ENCODE assay signal across 9 cellular contexts in the genomic region with DNA sequence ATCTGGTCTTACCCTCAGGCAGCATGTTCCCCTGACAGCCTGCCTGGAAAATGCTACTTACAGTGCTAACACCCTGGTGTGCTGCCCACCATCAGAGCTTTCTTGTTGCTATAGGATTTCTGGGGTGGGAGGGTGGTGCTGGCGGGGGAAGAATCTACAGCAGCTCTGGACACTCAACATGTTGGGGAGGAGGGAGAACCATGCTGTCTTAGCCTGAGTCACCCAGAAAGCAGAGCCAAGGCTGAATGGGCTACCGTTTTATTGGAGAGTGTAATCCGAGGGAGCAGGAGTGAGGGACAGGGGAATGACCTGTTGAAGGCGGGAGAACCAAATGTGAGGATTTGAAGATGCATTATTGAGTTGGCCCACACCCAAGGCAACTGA. TPM values are rescaled to one million over a fixed set of nuclear protein-coding genes. Genes with fewer than 3 reads are reported as not detected.
DNase-seq lines count a peak whose midpoint lies in the region; ATAC-seq and TF ChIP-seq lines count a peak whose summit lies in the region.
"Had no signal": no experiment of that assay in that cellular context is flagged by ENCODE, and none has a peak within 500 bp of the region (broad histone marks: within the 10 kb centered on the region; RNA-seq: fewer than 3 reads in every experiment).

No MANE protein-coding gene starts in this region.

- CTCF ChIA-PET in naive thymus-derived CD4-positive, alpha-beta T cell (lab: Charles Lee), result interaction anchor here (0.7 kb wide), 1 partner anchor 8 kb away, joined by 3 read pairs; no protein-coding TSS in a partner anchor

- H3K27ac ChIP-seq in neuronal stem cell (replicated peaks; ENCODE audit: low read length), result no peak overlapping the region
- no peak overlapping the region for H3K27ac ChIP-seq in naive thymus-derived CD4-positive, alpha-beta T cell (ENCODE audit: low read depth, low read length)

- H3K9me3 Mint-ChIP-seq in naive thymus-derived CD4-positive, alpha-beta T cell, result peaks cover 0 to 1% (median 0%) of the 10 kb centered on the region in 11 donors
- H3K9me3 Mint-ChIP-seq in glutamatergic neuron (ENCODE audit: unreplicated experiment), result no peaks in the 10 kb centered on the region

- no CpG with 5 or more reads among the region's 4 CpGs for WGBS in neuronal stem cell (ENCODE audit: extremely low coverage in 2 of 2, insufficient read length in 2 of 2, insufficient replicate concordance in 1 of 2), 2 donors

- no peaks in the 10 kb centered on the region for H3K4me1 ChIP-seq in neuronal stem cell (ENCODE audit: control insufficient read depth in 2 of 2, insufficient read depth in 1 of 2, low read depth in 1 of 2, low read length in 2 of 2)
- no peaks in the 10 kb centered on the region for H3K4me1 ChIP-seq in naive thymus-derived CD4-positive, alpha-beta T cell (ENCODE audit: control insufficient read depth in 2 of 2, insufficient read depth in 2 of 2, low read length in 2 of 2)

- peak overlapping the region in 3 of 9 donors; percentile 28 to 64 (median 48) for H3K27ac Mint-ChIP-seq in naive thymus-derived CD4-positive, alpha-beta T cell
- no peak overlapping the region for H3K27ac Mint-ChIP-seq in glutamatergic neuron (ENCODE audit: unreplicated experiment)

- no peak overlapping the region for H2BK5ac ChIP-seq in neuronal stem cell (ENCODE audit: low read length)

- POLR2A ChIA-PET in naive thymus-derived CD4-positive, alpha-beta T cell (lab: Charles Lee), result no interaction called here

- no peak overlapping the region for H3K4ac ChIP-seq in neuronal stem cell (ENCODE audit: low read length)

- peaks cover 0 to 7% (median 0%) of the 10 kb centered on the region in 3 experiments for H3K27me3 ChIP-seq in neuronal stem cell (ENCODE audit: control insufficient read depth in 3 of 3, insufficient read depth in 3 of 3, low read depth in 1 of 3, low read length in 3 of 3)
- no peaks in the 10 kb centered on the region for H3K27me3 ChIP-seq in naive thymus-derived CD4-positive, alpha-beta T cell (ENCODE audit: control insufficient read depth in 2 of 2, insufficient read depth in 2 of 2, low read length in 2 of 2)

- no peaks in the 10 kb centered on the region for H3K9me3 ChIP-seq in neuronal stem cell (replicated peaks in 1 of 2; ENCODE audit: control insufficient read depth in 2 of 2, insufficient read depth in 1 of 2, low read depth in 1 of 2, low read length in 2 of 2)
- H3K9me3 ChIP-seq in naive thymus-derived CD4-positive, alpha-beta T cell (ENCODE audit: control insufficient read depth in 2 of 3, low read length in 3 of 3), result no peaks in the 10 kb centered on the region

- H3K27me3 Mint-ChIP-seq in naive thymus-derived CD4-positive, alpha-beta T cell, result no peaks in the 10 kb centered on the region
- peaks cover 5% of the 10 kb centered on the region for H3K27me3 Mint-ChIP-seq in glutamatergic neuron (ENCODE audit: unreplicated experiment)

- no peak overlapping the region for H3K9ac ChIP-seq in neuronal stem cell (ENCODE audit: low read depth, low read length, poor library complexity)

- no peak overlapping the region for H3K4me2 ChIP-seq in neuronal stem cell (ENCODE audit: insufficient read depth, low read length, poor library complexity, severe bottlenecking)

- no peaks in the 10 kb centered on the region for H3K79me1 ChIP-seq in neuronal stem cell (ENCODE audit: low read depth, low read length)

- no peak for TF ChIP-seq CTCF in glutamatergic neuron (IDR thresholded peaks at IDR 0.05; ENCODE audit: partially characterized antibody, unreplicated experiment)

- peak overlapping the region; percentile 8 for H2AFZ ChIP-seq in neuronal stem cell (ENCODE audit: low read length)

- no peak overlapping the region for H3K4me3 ChIP-seq in neuronal stem cell (ENCODE audit: low read length in 2 of 2)
- no peak overlapping the region for H3K4me3 ChIP-seq in naive thymus-derived CD4-positive, alpha-beta T cell (ENCODE audit: low read length)

- no peak overlapping the region for H3K14ac ChIP-seq in neuronal stem cell (ENCODE audit: low read length)

- H3K18ac ChIP-seq in neuronal stem cell (ENCODE audit: low read length), result no peak overlapping the region

- H2BK12ac ChIP-seq in neuronal stem cell (ENCODE audit: low read length), result no peak overlapping the region

- no peak overlapping the region for H4K91ac ChIP-seq in neuronal stem cell (ENCODE audit: low read depth, low read length, poor library complexity)

- H3K23ac ChIP-seq in neuronal stem cell (ENCODE audit: low read depth, low read length, poor library complexity), result no peak overlapping the region

- H3K36me3 Mint-ChIP-seq in naive thymus-derived CD4-positive, alpha-beta T cell, result no peaks in the 10 kb centered on the region
- H3K36me3 Mint-ChIP-seq in glutamatergic neuron (ENCODE audit: unreplicated experiment), result no peaks in the 10 kb centered on the region

- intact Hi-C loops in naive thymus-derived CD4-positive, alpha-beta T cell (cut with micrococcal nuclease), result loop anchor here (2.0 to 10.0 kb wide), 3 partner anchors 957 to 1157 kb away; no protein-coding TSS in a partner anchor

- no peak overlapping the region for H4K8ac ChIP-seq in neuronal stem cell (ENCODE audit: low read depth, low read length)

- no peak overlapping the region for H3K4me3 Mint-ChIP-seq in naive thymus-derived CD4-positive, alpha-beta T cell
- no peak overlapping the region for H3K4me3 Mint-ChIP-seq in glutamatergic neuron (ENCODE audit: unreplicated experiment)

- ATAC-seq in GM21737 (IDR thresholded peaks at IDR 0.05; ENCODE audit: unreplicated experiment), result peak; percentile 28
- peak; percentile 38 for ATAC-seq in HG03432 (IDR thresholded peaks at IDR 0.05; ENCODE audit: unreplicated experiment)
- ATAC-seq in naive thymus-derived CD4-positive, alpha-beta T cell, result no peak

- peaks cover 0 to 22% (median 12%) of the 10 kb centered on the region in 7 donors for H3K4me1 Mint-ChIP-seq in naive thymus-derived CD4-positive, alpha-beta T cell
- H3K4me1 Mint-ChIP-seq in glutamatergic neuron (ENCODE audit: low read depth, unreplicated experiment), result peaks cover 7% of the 10 kb centered on the region

- H2BK120ac ChIP-seq in neuronal stem cell (ENCODE audit: low read depth, low read length), result no peak overlapping the region

- DNase-seq in NCI-H345 (lab: John Stamatoyannopoulos, UW), result peak; percentile 6
- DNase-seq in NCI-H345 treated with DMSO at 0.1 percent for 48 hours (lab: John Stamatoyannopoulos, UW; ENCODE audit: unreplicated experiment), result no peak
- DNase-seq in neuronal stem cell (ENCODE audit: low spot score), result no peak
- no peak for DNase-seq in naive thymus-derived CD4-positive, alpha-beta T cell
- no peak for DNase-seq in glutamatergic neuron
- no peak for DNase-seq in SHP77 treated with DMSO at 0.1 percent for 48 hours (lab: John Stamatoyannopoulos, UW)
- DNase-seq: Karpas-422 had no signal

- H2BK15ac ChIP-seq in neuronal stem cell (ENCODE audit: low read length), result no peak overlapping the region

- no peak overlapping the region for H2AK5ac ChIP-seq in neuronal stem cell (ENCODE audit: low read depth, low read length)

- H3K36me3 ChIP-seq in neuronal stem cell (replicated peaks in 1 of 2; ENCODE audit: control insufficient read depth in 2 of 2, insufficient read depth in 2 of 2, low read length in 2 of 2), result no peaks in the 10 kb centered on the region
- H3K36me3 ChIP-seq in naive thymus-derived CD4-positive, alpha-beta T cell (ENCODE audit: control insufficient read depth in 2 of 3, insufficient read depth in 3 of 3, low read length in 3 of 3), result no peaks in the 10 kb centered on the region

RNA-seq across cellular contexts. Expression of a gene that starts 45.6 kb away (rescaled TPM):
- polyA plus RNA-seq in neuronal stem cell (2013, experiment 1 of 2), result 4.2 TPM
- polyA plus RNA-seq in neuronal stem cell (2013, experiment 2 of 2), result 3.4 TPM
- 10 to 100 TPM; 24.6 to 66.0 (median 31.1) TPM for total RNA-seq in naive thymus-derived CD4-positive, alpha-beta T cell
- 10 to 100 TPM; 52.9 to 54.6 TPM for polyA plus RNA-seq in naive thymus-derived CD4-positive, alpha-beta T cell
- total RNA-seq in glutamatergic neuron (ENCODE audit: unreplicated experiment), result 26.6 TPM
